ENCODE assay signal across 8 cellular contexts in genomic region chr4:25233737-25234389, GRCh38. TPM values are rescaled to one million over a fixed set of nuclear protein-coding genes. Genes with fewer than 3 reads are reported as not detected.
A peak's percentile ranks its signal among the peaks of the same experiment; 100 is the strongest.
DNase-seq lines count a peak whose midpoint lies in the region; ATAC-seq and TF ChIP-seq lines count a peak whose summit lies in the region.

Gene PI4K2B, plus strand, starts transcription at chr4:25234033. Its CDS starts 131 bp downstream, at chr4:25234164.

- DNase-seq in DMS153 treated with DMSO at 0.1 percent for 48 hours (lab: John Stamatoyannopoulos, UW; ENCODE audit: unreplicated experiment) = peak; percentile 74
- DNase-seq in KBM-7 = peak; percentile 85
- DNase-seq in activated T-cell treated with anti-CD3 and anti-CD28 coated beads, Interleukin-2, amount 50 U/mL, for 24 hours = peak; percentile 97
- peak; percentile 86 to 89 for DNase-seq in stimulated activated CD8-positive, alpha-beta memory T cell treated with anti-CD3 and anti-CD28 coated beads, Interleukin-7, amount 100 ng/mL, for 48 hours (ENCODE audit: extremely low read depth in 1 of 2, low read depth in 1 of 2)

- ATAC-seq in GM21717 (IDR thresholded peaks at IDR 0.05; ENCODE audit: unreplicated experiment) = peak; percentile 72

- H3K36me3 Mint-ChIP-seq in activated T-cell treated with anti-CD3 and anti-CD28 coated beads, Interleukin-2, amount 50 U/mL, for 24 hours (ENCODE audit: low read depth) = peaks cover 50% of the 10 kb centered on the region

- in situ Hi-C loops in KBM-7 (cut with MboI; ENCODE audit: low pct_unique_long_range_greater_than_20kb, low sequenced_read_pairs) = no loop called here

- peak within 1 kb of the TSS; percentile 90 for H3K4me3 Mint-ChIP-seq in activated T-cell treated with anti-CD3 and anti-CD28 coated beads, Interleukin-2, amount 50 U/mL, for 24 hours

- H3K4me1 Mint-ChIP-seq in activated T-cell treated with anti-CD3 and anti-CD28 coated beads, Interleukin-2, amount 50 U/mL, for 24 hours (ENCODE audit: low read depth) = peaks cover 50% of the 10 kb centered on the region

- no peaks in the 10 kb centered on the region for H3K27me3 ChIP-seq in esophagus (ENCODE audit: control insufficient read depth in 1 of 2, insufficient read depth in 2 of 2, low read length in 2 of 2)
- no peaks in the 10 kb centered on the region for H3K27me3 ChIP-seq in muscle layer of duodenum (ENCODE audit: low read depth, low read length)

- WGBS in esophagus, 2 donors = 0 to 1% methylated on average over 54 to 72 of the region's 72 CpGs

- H3K4me3 ChIP-seq in esophagus (ENCODE audit: low read depth in 1 of 2, low read length in 2 of 2) (peak within 1 kb of the TSS; percentile 80 to 86), muscle layer of duodenum (ENCODE audit: low read depth in 1 of 2, low read length in 2 of 2) (peak within 1 kb of the TSS; percentile 90 to 98)

- H3K36me3 ChIP-seq in esophagus (ENCODE audit: control insufficient read depth in 2 of 2, insufficient read depth in 2 of 2, low read length in 1 of 2) = no peaks in the 10 kb centered on the region
- no peaks in the 10 kb centered on the region for H3K36me3 ChIP-seq in muscle layer of duodenum (ENCODE audit: control insufficient read depth in 1 of 2, insufficient read depth in 2 of 2, low read length in 2 of 2)

- H3K9me3 ChIP-seq in esophagus (ENCODE audit: control insufficient read depth in 2 of 2, insufficient read depth in 1 of 2, low read depth in 1 of 2, low read length in 1 of 2) (peaks cover 0 to 4% of the 10 kb centered on the region in 2 donors), muscle layer of duodenum (ENCODE audit: control insufficient read depth in 1 of 2, low read length in 2 of 2) (peaks cover 0 to 4% of the 10 kb centered on the region in 2 donors)

- peak within 1 kb of the TSS; percentile 96 for H3K27ac Mint-ChIP-seq in activated T-cell treated with anti-CD3 and anti-CD28 coated beads, Interleukin-2, amount 50 U/mL, for 24 hours

- H3K27ac ChIP-seq in esophagus (ENCODE audit: low read depth in 2 of 2, low read length in 1 of 2) = peak within 1 kb of the TSS; percentile 93 to 98
- peak within 1 kb of the TSS; percentile 96 for H3K27ac ChIP-seq in muscle layer of duodenum (ENCODE audit: low read length)

- no peaks in the 10 kb centered on the region for H3K27me3 Mint-ChIP-seq in activated T-cell treated with anti-CD3 and anti-CD28 coated beads, Interleukin-2, amount 50 U/mL, for 24 hours

- H3K9me3 Mint-ChIP-seq in activated T-cell treated with anti-CD3 and anti-CD28 coated beads, Interleukin-2, amount 50 U/mL, for 24 hours = peaks cover 5% of the 10 kb centered on the region

- H3K4me1 ChIP-seq in esophagus (ENCODE audit: control insufficient read depth in 2 of 2, insufficient read depth in 2 of 2, low read length in 1 of 2) (no peaks in the 10 kb centered on the region), muscle layer of duodenum (ENCODE audit: control insufficient read depth in 1 of 2, insufficient read depth in 2 of 2, low read length in 2 of 2) (peaks cover 0 to 7% of the 10 kb centered on the region in 2 donors)

TF ChIP-seq in PFSK-1, 5 proteins besides CTCF, POLR2A, EP300 and RAD21:
- TF ChIP-seq TAF1 (IDR thresholded peaks at IDR 0.05; ENCODE audit: borderline replicate concordance, insufficient read depth, low read length) (no peak), FOXP2 (optimal IDR thresholded peaks at IDR 0.05; ENCODE audit: borderline replicate concordance, extremely low read depth, extremely low read length, insufficient read depth) (no peak), POLR2AphosphoS5 (IDR thresholded peaks at IDR 0.05; ENCODE audit: low read depth, low read length) (peak; percentile 72), SIN3A (IDR thresholded peaks at IDR 0.05; ENCODE audit: borderline replicate concordance, insufficient read depth, low read length) (no peak), REST (IDR thresholded peaks at IDR 0.05; ENCODE audit: insufficient read depth in 1 of 2, low read depth in 2 of 2, low read length in 2 of 2) (no peak)

RNA-seq across cellular contexts. Expression of gene PI4K2B, which starts in this region (rescaled TPM):
- 1.3 TPM for polyA plus RNA-seq in PFSK-1 (2012; ENCODE audit: insufficient read length, low read depth)
- polyA plus RNA-seq in esophagus = 10 to 100 TPM in 1 of 2 donors, 1 to 10 TPM in 1; 7.3 to 11.6 TPM

Comparison
In these comparisons a context has a peak if more than half of its experiments do, and no peak if none do; other contexts are left out.
1. Peak in every context shown above with its lines: DNase-seq, ATAC-seq, H3K4me3 ChIP-seq and H3K27ac ChIP-seq.